ENCODE assay signal across 1 cellular context in the genomic region with DNA sequence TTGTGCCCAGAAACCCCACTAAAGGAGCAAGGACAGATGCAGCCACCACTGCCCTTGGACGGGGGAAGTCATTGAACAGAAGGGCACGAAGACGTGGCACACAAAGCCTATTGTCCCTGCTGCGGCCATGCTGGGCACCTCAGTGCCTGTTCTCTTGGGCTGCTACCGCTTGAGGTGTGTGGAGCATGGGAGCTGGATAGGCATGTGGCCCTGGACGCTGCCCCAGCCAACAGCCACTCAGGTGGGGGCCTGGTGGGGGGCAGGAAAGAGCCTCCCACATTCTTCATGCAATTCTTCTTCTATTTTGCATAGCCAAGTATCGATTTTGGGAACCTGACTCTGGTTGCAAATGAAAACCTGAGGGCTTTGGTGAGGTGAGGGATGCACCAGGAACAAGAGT.
A peak's percentile ranks its signal among the peaks of the same experiment; 100 is the strongest.
TF ChIP-seq lines count a peak whose summit lies in the region.

No MANE protein-coding gene starts in this region.

TF ChIP-seq in HepG2, 621 proteins besides CTCF, POLR2A, EP300 and RAD21:
- TF ChIP-seq ZNF883 (CRISPR knock-in tag; IDR thresholded peaks at IDR 0.05; ENCODE audit: not compliant biosample characterization), result peak; percentile 32
- TF ChIP-seq, protein P1, sequence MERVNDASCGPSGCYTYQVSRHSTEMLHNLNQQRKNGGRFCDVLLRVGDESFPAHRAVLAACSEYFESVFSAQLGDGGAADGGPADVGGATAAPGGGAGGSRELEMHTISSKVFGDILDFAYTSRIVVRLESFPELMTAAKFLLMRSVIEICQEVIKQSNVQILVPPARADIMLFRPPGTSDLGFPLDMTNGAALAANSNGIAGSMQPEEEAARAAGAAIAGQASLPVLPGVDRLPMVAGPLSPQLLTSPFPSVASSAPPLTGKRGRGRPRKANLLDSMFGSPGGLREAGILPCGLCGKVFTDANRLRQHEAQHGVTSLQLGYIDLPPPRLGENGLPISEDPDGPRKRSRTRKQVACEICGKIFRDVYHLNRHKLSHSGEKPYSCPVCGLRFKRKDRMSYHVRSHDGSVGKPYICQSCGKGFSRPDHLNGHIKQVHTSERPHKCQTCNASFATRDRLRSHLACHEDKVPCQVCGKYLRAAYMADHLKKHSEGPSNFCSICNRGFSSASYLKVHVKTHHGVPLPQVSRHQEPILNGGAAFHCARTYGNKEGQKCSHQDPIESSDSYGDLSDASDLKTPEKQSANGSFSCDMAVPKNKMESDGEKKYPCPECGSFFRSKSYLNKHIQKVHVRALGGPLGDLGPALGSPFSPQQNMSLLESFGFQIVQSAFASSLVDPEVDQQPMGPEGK (CRISPR knock-in tag; IDR thresholded peaks at IDR 0.05), result peak; percentile 55
- TF ChIP-seq, protein P2, sequence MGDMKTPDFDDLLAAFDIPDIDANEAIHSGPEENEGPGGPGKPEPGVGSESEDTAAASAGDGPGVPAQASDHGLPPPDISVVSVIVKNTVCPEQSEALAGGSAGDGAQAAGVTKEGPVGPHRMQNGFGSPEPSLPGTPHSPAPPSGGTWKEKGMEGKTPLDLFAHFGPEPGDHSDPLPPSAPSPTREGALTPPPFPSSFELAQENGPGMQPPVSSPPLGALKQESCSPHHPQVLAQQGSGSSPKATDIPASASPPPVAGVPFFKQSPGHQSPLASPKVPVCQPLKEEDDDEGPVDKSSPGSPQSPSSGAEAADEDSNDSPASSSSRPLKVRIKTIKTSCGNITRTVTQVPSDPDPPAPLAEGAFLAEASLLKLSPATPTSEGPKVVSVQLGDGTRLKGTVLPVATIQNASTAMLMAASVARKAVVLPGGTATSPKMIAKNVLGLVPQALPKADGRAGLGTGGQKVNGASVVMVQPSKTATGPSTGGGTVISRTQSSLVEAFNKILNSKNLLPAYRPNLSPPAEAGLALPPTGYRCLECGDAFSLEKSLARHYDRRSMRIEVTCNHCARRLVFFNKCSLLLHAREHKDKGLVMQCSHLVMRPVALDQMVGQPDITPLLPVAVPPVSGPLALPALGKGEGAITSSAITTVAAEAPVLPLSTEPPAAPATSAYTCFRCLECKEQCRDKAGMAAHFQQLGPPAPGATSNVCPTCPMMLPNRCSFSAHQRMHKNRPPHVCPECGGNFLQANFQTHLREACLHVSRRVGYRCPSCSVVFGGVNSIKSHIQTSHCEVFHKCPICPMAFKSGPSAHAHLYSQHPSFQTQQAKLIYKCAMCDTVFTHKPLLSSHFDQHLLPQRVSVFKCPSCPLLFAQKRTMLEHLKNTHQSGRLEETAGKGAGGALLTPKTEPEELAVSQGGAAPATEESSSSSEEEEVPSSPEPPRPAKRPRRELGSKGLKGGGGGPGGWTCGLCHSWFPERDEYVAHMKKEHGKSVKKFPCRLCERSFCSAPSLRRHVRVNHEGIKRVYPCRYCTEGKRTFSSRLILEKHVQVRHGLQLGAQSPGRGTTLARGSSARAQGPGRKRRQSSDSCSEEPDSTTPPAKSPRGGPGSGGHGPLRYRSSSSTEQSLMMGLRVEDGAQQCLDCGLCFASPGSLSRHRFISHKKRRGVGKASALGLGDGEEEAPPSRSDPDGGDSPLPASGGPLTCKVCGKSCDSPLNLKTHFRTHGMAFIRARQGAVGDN (CRISPR knock-in tag; IDR thresholded peaks at IDR 0.05), result peak; percentile 60
- no peak for TF ChIP-seq KAT2B (IDR thresholded peaks at IDR 0.05; ENCODE audit: borderline replicate concordance, low read depth, low read length)
- TF ChIP-seq ZNF768 (CRISPR knock-in tag; IDR thresholded peaks at IDR 0.05), result peak; percentile 43; the same call in 1 of the 2 replicates
